ENCODE assay signal across 11 cellular contexts in the genomic region with DNA sequence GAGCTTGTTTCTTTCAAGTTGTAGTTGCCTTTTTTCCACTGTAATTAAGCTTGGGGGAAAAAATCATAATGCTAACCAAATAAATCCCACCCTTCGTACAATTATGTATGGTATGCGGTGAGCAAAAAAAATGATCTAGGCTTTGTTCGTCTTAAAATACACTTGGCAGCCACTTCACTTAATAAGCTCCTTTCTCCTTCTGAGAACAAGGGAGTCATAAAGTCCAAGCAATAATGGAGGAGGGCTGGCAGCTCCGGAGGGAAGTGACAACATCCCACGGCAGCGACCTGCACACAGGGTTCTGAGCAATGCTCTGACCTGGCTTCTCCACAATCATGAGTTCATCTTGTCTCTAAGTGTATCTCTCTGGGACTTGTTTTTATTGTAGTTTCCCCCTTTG.
"Had no signal": no experiment of that assay in that cellular context is flagged by ENCODE, and none has a peak within 500 bp of the region (broad histone marks: within the 10 kb centered on the region; RNA-seq: fewer than 3 reads in every experiment).

No MANE protein-coding gene starts in this region.

- H3K27ac ChIP-seq: body of pancreas, right lobe of liver, upper lobe of left lung had no signal

- H3K4me1 ChIP-seq: body of pancreas had no signal

- H3K4me3 ChIP-seq: body of pancreas, heart left ventricle, right lobe of liver, upper lobe of left lung had no signal

- ATAC-seq: T-helper 17 cell had no signal

- H3K36me3 ChIP-seq: heart left ventricle, right lobe of liver, upper lobe of left lung had no signal

- H3K9me3 ChIP-seq: body of pancreas, heart left ventricle, right lobe of liver, upper lobe of left lung had no signal

- DNase-seq: activated effector memory CD4-positive, alpha-beta T cell treated with Interleukin-2 at 50 U/mL for 16 hours; activated T-cell treated with anti-CD3 and anti-CD28 coated beads, Interleukin-2, amount 50 U/mL, for 1 hour; cerebellar nuclear complex; dermis blood vessel endothelial cell; stimulated activated CD4-positive, alpha-beta T cell treated with anti-CD3 and anti-CD28 coated beads, Interleukin-12 subunit alpha, Interleukin-12 subunit beta, amount 100 ng/mL, for 4 hours; stimulated activated naive CD4-positive, alpha-beta T cell treated with Interleukin-2 at 50 U/mL for 16 hours; T-helper 17 cell; upper lobe of left lung had no signal

- H3K27me3 ChIP-seq: body of pancreas, right lobe of liver, upper lobe of left lung had no signal
